ENCODE assay signal across 15 cellular contexts in genomic region chr3:45041666-45042065, GRCh38.
DNase-seq lines count a peak whose midpoint lies in the region; ATAC-seq and TF ChIP-seq lines count a peak whose summit lies in the region.
"Had no signal": no experiment of that assay in that cellular context is flagged by ENCODE, and none has a peak within 500 bp of the region (broad histone marks: within the 10 kb centered on the region; RNA-seq: fewer than 3 reads in every experiment).

No MANE protein-coding gene starts in this region.

- H3K4me3 ChIP-seq in BLaER1, result no peak overlapping the region
- H3K4me3 ChIP-seq in GM12865 (ENCODE audit: low read depth, low read length), result no peak overlapping the region
- no peak overlapping the region for H3K4me3 ChIP-seq in HAP-1
- H3K4me3 ChIP-seq: tibial artery had no signal

- no peak for TF ChIP-seq CTCF in GM12865 (IDR thresholded peaks at IDR 0.05; ENCODE audit: insufficient read depth, low read depth, low read length, missing control alignments)

- no peaks in the 10 kb centered on the region for H4K20me1 ChIP-seq in BLaER1

- in situ Hi-C loops in HAP-1 (cut with MboI; ENCODE audit: low sequenced_read_pairs), result loop anchor here (5.0 to 25.0 kb wide), 2 partner anchors 166 to 1046 kb away; no protein-coding TSS in a partner anchor

- ATAC-seq in GM19328 (IDR thresholded peaks at IDR 0.05; ENCODE audit: unreplicated experiment), result no peak
- ATAC-seq: activated naive CD8-positive, alpha-beta T cell treated with anti-CD3 and anti-CD28 coated beads, Interleukin-2, amount 50 U/mL, for 24 hours had no signal

- H3K27ac ChIP-seq in BLaER1, result no peak overlapping the region
- H3K27ac ChIP-seq: parathyroid adenoma, tibial artery had no signal

- H3K9me3 ChIP-seq in BLaER1 (no peaks in the 10 kb centered on the region), HAP-1 (no peaks in the 10 kb centered on the region)
- H3K9me3 ChIP-seq: tibial artery had no signal

- H3K4me1 ChIP-seq in BLaER1 (peaks cover 19% of the 10 kb centered on the region), HAP-1 (no peaks in the 10 kb centered on the region; the same call in 1 of the 2 replicates)
- H3K4me1 ChIP-seq: parathyroid adenoma had no signal

- peak overlapping the region; percentile 9; the same call in 1 of the 2 replicates for H3K9ac ChIP-seq in BLaER1
- H3K9ac ChIP-seq: parathyroid adenoma had no signal

- DNase-seq in GM12865 (ENCODE audit: low read depth) (peak; percentile 29), OCI-M1 (lab: John Stamatoyannopoulos, UW) (peak; percentile 28), kidney tubule cell (ENCODE audit: low spot score) (peak; percentile 25), HAP-1 (ENCODE audit: low spot score in 2 of 2) (no peak)
- DNase-seq in stimulated activated naive CD4-positive, alpha-beta T cell treated with Interleukin-2 at 50 U/mL for 16 hours (lab: John Stamatoyannopoulos, UW), result no peak
- DNase-seq: activated naive CD8-positive, alpha-beta T cell treated with anti-CD3 and anti-CD28 coated beads, Interleukin-2, amount 50 U/mL, for 24 hours; activated T-cell treated with anti-CD3 and anti-CD28 coated beads, Interleukin-2, amount 50 U/mL, for 1 hour; DMS79 treated with DMSO at 0.1 percent for 48 hours; NCI-H1436; NCI-H524 treated with DMSO at 0.1 percent for 48 hours; SHP77 treated with DMSO at 0.1 percent for 48 hours; tibial artery had no signal

- H3K27me3 ChIP-seq in BLaER1 (peaks cover 5% of the 10 kb centered on the region), HAP-1 (ENCODE audit: low read depth) (no peaks in the 10 kb centered on the region)
- H3K27me3 ChIP-seq: tibial artery had no signal

- H3K36me3 ChIP-seq in BLaER1 (no peaks in the 10 kb centered on the region), HAP-1 (replicated peaks) (no peaks in the 10 kb centered on the region)
- H3K36me3 ChIP-seq: tibial artery had no signal

- peak overlapping the region; percentile 67 for H3K4me2 ChIP-seq in BLaER1

Comparison
In these comparisons a context has a peak if more than half of its experiments do, and no peak if none do; other contexts are left out.
1. DNase-seq: peak in GM12865 (single experiment), OCI-M1 (single experiment) and kidney tubule cell (single experiment); none in HAP-1 (0 of 2) and stimulated activated naive CD4-positive, alpha-beta T cell treated with Interleukin-2 at 50 U/mL for 16 hours (single experiment).